8 cellular contexts compared by ENCODE assay signal in genomic region chr1:2322065-2322571, GRCh38.
DNase-seq lines count a peak whose midpoint lies in the region; ATAC-seq, FAIRE-seq and TF ChIP-seq lines count a peak whose summit lies in the region.

No MANE protein-coding gene starts in this region.

- no peak overlapping the region for H3K4me3 ChIP-seq in pancreas

- WGBS in adipose tissue, 3 donors: 14 to 27% (median 18%) methylated on average over 30 of the region's 30 CpGs
- 23 to 30% methylated on average over 27 to 30 of the region's 30 CpGs for WGBS in pancreas, 2 donors

- DNase-seq in CD4-positive, alpha-beta T cell: peak in 1 of 10 experiments; percentile 13
- DNase-seq in left cardiac atrium (peak; percentile 87), pancreas (peak in 3 of 6 donors; percentile 56 to 67 (median 61)), HuH-7 (ENCODE audit: low spot score) (no peak), T1000 (lab: John Stamatoyannopoulos, UW) (no peak), NCI-H2081 treated with DMSO at 0.1 percent for 48 hours (lab: John Stamatoyannopoulos, UW) (no peak)
- DNase-seq in activated effector memory CD4-positive, alpha-beta T cell treated with Interleukin-2 at 50 U/mL for 16 hours: no peak

- FAIRE-seq in pancreas (lab: Jason Lieb, UNC): no peak

- H3K36me3 Mint-ChIP-seq in CD4-positive, alpha-beta T cell (ENCODE audit: low read depth): no peaks in the 10 kb centered on the region

- no peaks in the 10 kb centered on the region for H3K9me3 ChIP-seq in CD4-positive, alpha-beta T cell (ENCODE audit: control insufficient read depth, low read length)
- no peaks in the 10 kb centered on the region for H3K9me3 ChIP-seq in pancreas

- H3K27me3 Mint-ChIP-seq in CD4-positive, alpha-beta T cell: no peaks in the 10 kb centered on the region

- intact Hi-C loops in CD4-positive, alpha-beta T cell (cut with DNase I, micrococcal nuclease): no loop called here
- intact Hi-C loops in left cardiac atrium (cut with DNase I): no loop called here
- intact Hi-C loops in pancreas (cut with DNase I): no loop called here

- H3K9me3 Mint-ChIP-seq in CD4-positive, alpha-beta T cell: no peaks in the 10 kb centered on the region

- no peaks in the 10 kb centered on the region for H3K27me3 ChIP-seq in CD4-positive, alpha-beta T cell (ENCODE audit: control insufficient read depth, insufficient read depth, low read length)
- no peaks in the 10 kb centered on the region for H3K27me3 ChIP-seq in pancreas

- ATAC-seq in CD4-positive, alpha-beta T cell (ENCODE audit: poor library complexity): peak; percentile 42
- ATAC-seq in left cardiac atrium (peak; percentile 82 to 84), pancreas (peak; percentile 62 to 79 (median 72))

- H3K4me3 Mint-ChIP-seq in CD4-positive, alpha-beta T cell: no peak overlapping the region

- peaks cover 4% of the 10 kb centered on the region for H3K4me1 Mint-ChIP-seq in CD4-positive, alpha-beta T cell (ENCODE audit: low read depth)

- H3K27ac Mint-ChIP-seq in CD4-positive, alpha-beta T cell: no peak overlapping the region

- no peak overlapping the region for H3K27ac ChIP-seq in CD4-positive, alpha-beta T cell (ENCODE audit: low read depth, low read length)
- H3K27ac ChIP-seq in adipose tissue (ENCODE audit: low read depth, low read length): peak overlapping the region; percentile 68
- peak overlapping the region; percentile 6 to 63 (median 46) for H3K27ac ChIP-seq in pancreas

- no peaks in the 10 kb centered on the region for H3K4me1 ChIP-seq in pancreas

- no peak for TF ChIP-seq CTCF in CD4-positive, alpha-beta T cell (IDR thresholded peaks at IDR 0.05)
- TF ChIP-seq CTCF in pancreas (IDR thresholded peaks at IDR 0.05): no peak

- CTCF ChIA-PET in CD4-positive, alpha-beta T cell (lab: Charles Lee): no interaction called here

- H3K36me3 ChIP-seq in pancreas: no peaks in the 10 kb centered on the region

- POLR2A ChIA-PET in CD4-positive, alpha-beta T cell (lab: Charles Lee): no interaction called here
